In genomic region chr10:60566027-60566575, GRCh38 we compare ENCODE assay signal across 20 cellular contexts.
A peak's percentile ranks its signal among the peaks of the same experiment; 100 is the strongest.
DNase-seq lines count a peak whose midpoint lies in the region; ATAC-seq and TF ChIP-seq lines count a peak whose summit lies in the region.
"Had no signal": no experiment of that assay in that cellular context is flagged by ENCODE, and none has a peak within 500 bp of the region (broad histone marks: within the 10 kb centered on the region; RNA-seq: fewer than 3 reads in every experiment).

No MANE protein-coding gene starts in this region.

- no peaks in the 10 kb centered on the region for H3K79me2 ChIP-seq in hepatocyte

- peak; percentile 74 to 76 for ATAC-seq in activated T-cell treated with anti-CD3 and anti-CD28 coated beads, Interleukin-2, amount 50 U/mL, for 72 hours (replicated peaks in 1 of 2)
- ATAC-seq in HG02610 (IDR thresholded peaks at IDR 0.05; ENCODE audit: unreplicated experiment) (peak; percentile 68), GM19455 (IDR thresholded peaks at IDR 0.05; ENCODE audit: unreplicated experiment) (no peak)
- peak; percentile 77 for ATAC-seq in activated T-helper 17 cell treated with anti-CD3 and anti-CD28 coated beads, Interleukin-2, amount 50 U/mL, for 72 hours (replicated peaks)
- ATAC-seq: GM12878 had no signal

- no peak for TF ChIP-seq CTCF in hepatocyte (IDR thresholded peaks at IDR 0.05; ENCODE audit: poor library complexity)

- no peaks in the 10 kb centered on the region for H3K36me3 ChIP-seq in hepatocyte (replicated peaks; ENCODE audit: insufficient read depth, low read depth)

- H3K27ac Mint-ChIP-seq in activated T-cell treated with anti-CD3 and anti-CD28 coated beads, Interleukin-2, amount 50 U/mL, for 72 hours, result peak overlapping the region; percentile 20
- peak overlapping the region; percentile 56 for H3K27ac Mint-ChIP-seq in T-helper 1 cell treated with Interleukin-12 subunit alpha and Interleukin-12 subunit beta and Interleukin-4 antibody, amounts not matched to agents 30 μg/mL and 1 μg/mL, for 36 hours
- peak overlapping the region; percentile 87 for H3K27ac Mint-ChIP-seq in activated T-helper 17 cell treated with anti-CD3 and anti-CD28 coated beads, Interleukin-2, amount 50 U/mL, for 72 hours
- H3K27ac Mint-ChIP-seq: CD4-positive, CD25-positive, alpha-beta regulatory T cell had no signal

- no peaks in the 10 kb centered on the region for H3K27me3 Mint-ChIP-seq in activated T-cell treated with anti-CD3 and anti-CD28 coated beads, Interleukin-2, amount 50 U/mL, for 72 hours (ENCODE audit: low read depth)
- no peaks in the 10 kb centered on the region for H3K27me3 Mint-ChIP-seq in T-helper 1 cell treated with Interleukin-12 subunit alpha and Interleukin-12 subunit beta and Interleukin-4 antibody, amounts not matched to agents 30 μg/mL and 1 μg/mL, for 36 hours (ENCODE audit: low read depth)
- H3K27me3 Mint-ChIP-seq in activated T-helper 17 cell treated with anti-CD3 and anti-CD28 coated beads, Interleukin-2, amount 50 U/mL, for 72 hours, result no peaks in the 10 kb centered on the region
- H3K27me3 Mint-ChIP-seq: CD4-positive, CD25-positive, alpha-beta regulatory T cell had no signal

- no peaks in the 10 kb centered on the region for H3K9me2 ChIP-seq in hepatocyte (replicated peaks; ENCODE audit: insufficient read depth)

- no peak overlapping the region for H3K4me3 ChIP-seq in hepatocyte
- H3K4me3 ChIP-seq: GM12878 had no signal

- peaks cover 17 to 22% of the 10 kb centered on the region in 2 donors for H3K36me3 Mint-ChIP-seq in activated T-cell treated with anti-CD3 and anti-CD28 coated beads, Interleukin-2, amount 50 U/mL, for 72 hours (ENCODE audit: insufficient read depth in 2 of 2)
- H3K36me3 Mint-ChIP-seq in T-helper 1 cell treated with Interleukin-12 subunit alpha and Interleukin-12 subunit beta and Interleukin-4 antibody, amounts not matched to agents 30 μg/mL and 1 μg/mL, for 36 hours (ENCODE audit: low read depth), result peaks cover 32% of the 10 kb centered on the region
- H3K36me3 Mint-ChIP-seq in activated T-helper 17 cell treated with anti-CD3 and anti-CD28 coated beads, Interleukin-2, amount 50 U/mL, for 72 hours (ENCODE audit: low read depth), result peaks cover 28% of the 10 kb centered on the region
- H3K36me3 Mint-ChIP-seq: CD4-positive, CD25-positive, alpha-beta regulatory T cell had no signal

- H2AFZ ChIP-seq in hepatocyte, result no peak overlapping the region

- no peak overlapping the region for H3K4me2 ChIP-seq in hepatocyte

- H3K4me3 Mint-ChIP-seq in activated T-cell treated with anti-CD3 and anti-CD28 coated beads, Interleukin-2, amount 50 U/mL, for 72 hours, result peak overlapping the region; percentile 70 to 71
- peak overlapping the region; percentile 8 for H3K4me3 Mint-ChIP-seq in T-helper 1 cell treated with Interleukin-12 subunit alpha and Interleukin-12 subunit beta and Interleukin-4 antibody, amounts not matched to agents 30 μg/mL and 1 μg/mL, for 36 hours
- peak overlapping the region; percentile 66 for H3K4me3 Mint-ChIP-seq in activated T-helper 17 cell treated with anti-CD3 and anti-CD28 coated beads, Interleukin-2, amount 50 U/mL, for 72 hours
- H3K4me3 Mint-ChIP-seq: CD4-positive, CD25-positive, alpha-beta regulatory T cell had no signal

- DNase-seq in activated T-cell treated with anti-CD3 and anti-CD28 coated beads, Interleukin-2, amount 50 U/mL, for 72 hours, result no peak
- DNase-seq in activated T-cell treated with anti-CD3 and anti-CD28 coated beads for 4 hours (no peak), hepatocyte (ENCODE audit: low spot score) (no peak)
- DNase-seq: CD4-positive, CD25-positive, alpha-beta regulatory T cell; DMS 273 treated with DMSO at 0.1 percent for 48 hours; DND-41; H7; MM.1S; NCI-H1048; NCI-H1417 treated with DMSO at 0.1 percent for 48 hours; NCI-H187; NCI-H446 treated with DMSO at 0.1 percent for 48 hours; NCI-H526 treated with DMSO at 0.1 percent for 48 hours; OCI-M1; Right ventricle myocardium superior had no signal

- H4K20me1 ChIP-seq in hepatocyte (ENCODE audit: insufficient read depth, poor library complexity, severe bottlenecking), result no peaks in the 10 kb centered on the region

- peaks cover 8 to 17% of the 10 kb centered on the region in 2 donors for H3K9me3 Mint-ChIP-seq in activated T-cell treated with anti-CD3 and anti-CD28 coated beads, Interleukin-2, amount 50 U/mL, for 72 hours
- peaks cover 17% of the 10 kb centered on the region for H3K9me3 Mint-ChIP-seq in T-helper 1 cell treated with Interleukin-12 subunit alpha and Interleukin-12 subunit beta and Interleukin-4 antibody, amounts not matched to agents 30 μg/mL and 1 μg/mL, for 36 hours
- H3K9me3 Mint-ChIP-seq in activated T-helper 17 cell treated with anti-CD3 and anti-CD28 coated beads, Interleukin-2, amount 50 U/mL, for 72 hours, result peaks cover 11% of the 10 kb centered on the region

- H3K4me1 ChIP-seq in hepatocyte (ENCODE audit: insufficient read depth), result no peaks in the 10 kb centered on the region

- peaks cover 61% of the 10 kb centered on the region for H3K4me1 Mint-ChIP-seq in activated T-cell treated with anti-CD3 and anti-CD28 coated beads, Interleukin-2, amount 50 U/mL, for 72 hours (ENCODE audit: low read depth)
- peaks cover 40% of the 10 kb centered on the region for H3K4me1 Mint-ChIP-seq in T-helper 1 cell treated with Interleukin-12 subunit alpha and Interleukin-12 subunit beta and Interleukin-4 antibody, amounts not matched to agents 30 μg/mL and 1 μg/mL, for 36 hours (ENCODE audit: low read depth)
- H3K4me1 Mint-ChIP-seq in activated T-helper 17 cell treated with anti-CD3 and anti-CD28 coated beads, Interleukin-2, amount 50 U/mL, for 72 hours, result peaks cover 37% of the 10 kb centered on the region
- H3K4me1 Mint-ChIP-seq: CD4-positive, CD25-positive, alpha-beta regulatory T cell had no signal

- no peak overlapping the region for H3K27ac ChIP-seq in hepatocyte

- H3K27me3 ChIP-seq in hepatocyte, result no peaks in the 10 kb centered on the region

- peaks cover 4% of the 10 kb centered on the region for H3K9me3 ChIP-seq in hepatocyte (ENCODE audit: low read depth)

Comparison
In these comparisons a context has a peak if more than half of its experiments do, and no peak if none do; other contexts are left out.
1. H3K27ac Mint-ChIP-seq: peak in every context shown above with its lines; median percentile 87 in activated T-helper 17 cell treated with anti-CD3 and anti-CD28 coated beads, Interleukin-2, amount 50 U/mL, for 72 hours; 56 in T-helper 1 cell treated with Interleukin-12 subunit alpha and Interleukin-12 subunit beta and Interleukin-4 antibody, amounts not matched to agents 30 μg/mL and 1 μg/mL, for 36 hours; 20 in activated T-cell treated with anti-CD3 and anti-CD28 coated beads, Interleukin-2, amount 50 U/mL, for 72 hours.
2. H3K4me3 Mint-ChIP-seq: peak in every context shown above with its lines; median percentile 70 in activated T-cell treated with anti-CD3 and anti-CD28 coated beads, Interleukin-2, amount 50 U/mL, for 72 hours; 66 in activated T-helper 17 cell treated with anti-CD3 and anti-CD28 coated beads, Interleukin-2, amount 50 U/mL, for 72 hours; 8 in T-helper 1 cell treated with Interleukin-12 subunit alpha and Interleukin-12 subunit beta and Interleukin-4 antibody, amounts not matched to agents 30 μg/mL and 1 μg/mL, for 36 hours.